ENCODE assay signal across 1 cellular context in genomic region chr3:126525091-126525852, GRCh38.
TF ChIP-seq lines count a peak whose summit lies in the region.

No MANE protein-coding gene starts in this region.

TF ChIP-seq in A549, 52 proteins besides CTCF, POLR2A, EP300 and RAD21:
- TF ChIP-seq HOXA7 (CRISPR knock-in tag; IDR thresholded peaks at IDR 0.05) (no peak), NFE2L2 (conservative IDR thresholded peaks at IDR 0.05; ENCODE audit: low read length) (no peak)
